Comparison of ENCODE assay signal across 8 cellular contexts in the genomic region with DNA sequence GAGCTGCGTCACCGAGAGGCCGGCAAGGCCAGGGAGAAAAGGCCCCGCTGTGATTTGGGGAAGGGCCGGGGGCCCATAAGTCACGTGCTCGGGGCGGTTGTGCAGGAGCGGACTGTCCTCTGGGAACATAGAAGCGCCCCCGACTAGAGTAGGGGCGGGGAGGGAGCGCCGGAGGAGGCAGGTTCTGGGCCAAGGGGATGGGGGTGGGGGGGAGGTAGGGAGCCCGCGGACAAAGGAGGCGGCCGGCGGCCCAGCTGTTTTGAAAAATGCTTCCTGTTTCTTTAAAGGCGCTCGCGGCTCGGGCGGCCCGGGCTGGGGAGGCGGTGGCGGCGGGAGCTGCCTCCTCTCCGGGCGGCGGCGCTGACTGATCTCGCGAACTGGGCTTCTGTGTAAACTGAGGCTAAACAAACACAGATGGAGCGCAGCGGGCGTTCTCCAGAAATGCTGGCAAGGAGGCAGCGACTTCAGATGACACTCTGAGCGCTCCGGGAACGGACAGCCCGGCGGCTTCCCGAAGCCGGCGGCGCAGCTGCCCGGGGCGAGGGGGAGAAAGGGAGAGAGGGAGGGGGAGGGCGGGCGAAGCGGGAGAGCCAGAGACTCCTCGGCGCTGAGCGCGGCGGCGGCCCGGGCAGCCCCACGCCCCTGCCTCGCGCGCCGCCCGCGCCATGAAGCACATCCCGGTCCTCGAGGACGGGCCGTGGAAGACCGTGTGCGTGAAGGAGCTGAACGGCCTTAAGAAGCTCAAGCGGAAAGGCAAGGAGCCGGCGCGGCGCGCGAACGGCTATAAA. TPM values are rescaled to one million over a fixed set of nuclear protein-coding genes. Genes with fewer than 3 reads are reported as not detected.
DNase-seq lines count a peak whose midpoint lies in the region; ATAC-seq, FAIRE-seq and TF ChIP-seq lines count a peak whose summit lies in the region.

A gene with protein sequence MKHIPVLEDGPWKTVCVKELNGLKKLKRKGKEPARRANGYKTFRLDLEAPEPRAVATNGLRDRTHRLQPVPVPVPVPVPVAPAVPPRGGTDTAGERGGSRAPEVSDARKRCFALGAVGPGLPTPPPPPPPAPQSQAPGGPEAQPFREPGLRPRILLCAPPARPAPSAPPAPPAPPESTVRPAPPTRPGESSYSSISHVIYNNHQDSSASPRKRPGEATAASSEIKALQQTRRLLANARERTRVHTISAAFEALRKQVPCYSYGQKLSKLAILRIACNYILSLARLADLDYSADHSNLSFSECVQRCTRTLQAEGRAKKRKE (plus strand): TSS at position 467 of the 788 bp plus-strand sequence. CDS start 199 bp downstream, at position 666.

- intact Hi-C loops in left ventricle myocardium superior (cut with micrococcal nuclease): no loop called here

- peaks cover 7% of the 10 kb centered on the region for H3K27me3 Mint-ChIP-seq in osteocyte (ENCODE audit: unreplicated experiment)

- peak within 1 kb of the TSS; percentile 86 for H3K4me3 Mint-ChIP-seq in osteocyte (ENCODE audit: unreplicated experiment)

- TF ChIP-seq CTCF in 22Rv1 (IDR thresholded peaks at IDR 0.05) (no peak), osteocyte (IDR thresholded peaks at IDR 0.05) (no peak)

- H3K4me1 Mint-ChIP-seq in osteocyte (ENCODE audit: unreplicated experiment): peaks cover 51% of the 10 kb centered on the region

- H3K27ac ChIP-seq in 22Rv1: peak within 1 kb of the TSS; percentile 54
- peak within 1 kb of the TSS; percentile 67 for H3K27ac ChIP-seq in angular gyrus (ENCODE audit: low read depth, low read length)

- FAIRE-seq in GM19239 (lab: Jason Lieb, UNC): no peak

- H3K9me3 Mint-ChIP-seq in osteocyte (ENCODE audit: unreplicated experiment): no peaks in the 10 kb centered on the region

- no peaks in the 10 kb centered on the region for H3K36me3 Mint-ChIP-seq in osteocyte (ENCODE audit: unreplicated experiment)

- ATAC-seq in left ventricle myocardium superior (peak; percentile 54), HG03521 (IDR thresholded peaks at IDR 0.05; ENCODE audit: unreplicated experiment) (no peak)

- peak within 1 kb of the TSS; percentile 31 for H3K27ac Mint-ChIP-seq in osteocyte (ENCODE audit: unreplicated experiment)

- peak; percentile 2 for DNase-seq in GF-D8 (lab: John Stamatoyannopoulos, UW)
- DNase-seq in NCI-H345 treated with DMSO at 0.1 percent for 48 hours (lab: John Stamatoyannopoulos, UW; ENCODE audit: unreplicated experiment): peak; percentile 14
- peak; percentile 88 for DNase-seq in left ventricle myocardium superior
- DNase-seq in osteocyte (ENCODE audit: extremely low spot score, unreplicated experiment): no peak
- DNase-seq in GM19239 (ENCODE audit: insufficient read length, low spot score): no peak

RNA-seq across cellular contexts. Expression of the gene that starts here (rescaled TPM):
- total RNA-seq in left ventricle myocardium superior (29.6 TPM), osteocyte (5.9 and 7.1 TPM in 2 replicates)

Comparison
In these comparisons a context has a peak if more than half of its experiments do, and no peak if none do; other contexts are left out.
1. DNase-seq: peak in GF-D8 (single experiment), NCI-H345 treated with DMSO at 0.1 percent for 48 hours (single experiment) and left ventricle myocardium superior (single experiment); none in osteocyte (single experiment) and GM19239 (single experiment).